24 cellular contexts compared by ENCODE assay signal in genomic region chrY:7923476-7924017, GRCh38.
DNase-seq lines count a peak whose midpoint lies in the region; ATAC-seq lines count a peak whose summit lies in the region.
"Had no signal": no experiment of that assay in that cellular context is flagged by ENCODE, and none has a peak within 500 bp of the region (broad histone marks: within the 10 kb centered on the region; RNA-seq: fewer than 3 reads in every experiment).

No MANE protein-coding gene starts in this region.

- no peaks in the 10 kb centered on the region for H3K4me1 Mint-ChIP-seq in activated T-cell treated with anti-CD3 and anti-CD28 coated beads, Interleukin-2, amount 50 U/mL, for 72 hours (ENCODE audit: low read depth)
- H3K4me1 Mint-ChIP-seq in activated naive CD8-positive, alpha-beta T cell treated with anti-CD3 and anti-CD28 coated beads, Interleukin-2, amount 50 U/mL, for 24 hours, result no peaks in the 10 kb centered on the region
- H3K4me1 Mint-ChIP-seq in activated naive CD8-positive, alpha-beta T cell treated with anti-CD3 and anti-CD28 coated beads for 36 hours, result no peaks in the 10 kb centered on the region
- H3K4me1 Mint-ChIP-seq in activated T-helper 17 cell treated with anti-CD3 and anti-CD28 coated beads, Interleukin-2, amount 50 U/mL, for 72 hours, result peaks cover 5% of the 10 kb centered on the region
- H3K4me1 Mint-ChIP-seq: CD14-positive monocyte; CD8-positive, alpha-beta memory T cell had no signal

- no peaks in the 10 kb centered on the region for H3K36me3 Mint-ChIP-seq in activated T-cell treated with anti-CD3 and anti-CD28 coated beads, Interleukin-2, amount 50 U/mL, for 72 hours (ENCODE audit: insufficient read depth in 2 of 2)
- no peaks in the 10 kb centered on the region for H3K36me3 Mint-ChIP-seq in activated naive CD8-positive, alpha-beta T cell treated with anti-CD3 and anti-CD28 coated beads, Interleukin-2, amount 50 U/mL, for 24 hours (ENCODE audit: low read depth)
- H3K36me3 Mint-ChIP-seq in activated naive CD8-positive, alpha-beta T cell treated with anti-CD3 and anti-CD28 coated beads for 36 hours, result no peaks in the 10 kb centered on the region
- H3K36me3 Mint-ChIP-seq in activated T-helper 17 cell treated with anti-CD3 and anti-CD28 coated beads, Interleukin-2, amount 50 U/mL, for 72 hours (ENCODE audit: low read depth), result no peaks in the 10 kb centered on the region
- H3K36me3 Mint-ChIP-seq: CD14-positive monocyte; CD8-positive, alpha-beta memory T cell had no signal

- H3K4me3 Mint-ChIP-seq in activated T-cell treated with anti-CD3 and anti-CD28 coated beads, Interleukin-2, amount 50 U/mL, for 72 hours, result no peak overlapping the region
- H3K4me3 Mint-ChIP-seq in activated naive CD8-positive, alpha-beta T cell treated with anti-CD3 and anti-CD28 coated beads, Interleukin-2, amount 50 U/mL, for 24 hours, result no peak overlapping the region
- no peak overlapping the region for H3K4me3 Mint-ChIP-seq in activated naive CD8-positive, alpha-beta T cell treated with anti-CD3 and anti-CD28 coated beads for 36 hours
- no peak overlapping the region for H3K4me3 Mint-ChIP-seq in activated T-helper 17 cell treated with anti-CD3 and anti-CD28 coated beads, Interleukin-2, amount 50 U/mL, for 72 hours
- H3K4me3 Mint-ChIP-seq: CD14-positive monocyte; CD4-positive, alpha-beta T cell; CD8-positive, alpha-beta memory T cell had no signal

- H3K27me3 Mint-ChIP-seq in activated T-cell treated with anti-CD3 and anti-CD28 coated beads, Interleukin-2, amount 50 U/mL, for 72 hours (ENCODE audit: low read depth), result no peaks in the 10 kb centered on the region
- no peaks in the 10 kb centered on the region for H3K27me3 Mint-ChIP-seq in activated naive CD8-positive, alpha-beta T cell treated with anti-CD3 and anti-CD28 coated beads, Interleukin-2, amount 50 U/mL, for 24 hours
- H3K27me3 Mint-ChIP-seq in activated naive CD8-positive, alpha-beta T cell treated with anti-CD3 and anti-CD28 coated beads for 36 hours, result no peaks in the 10 kb centered on the region
- H3K27me3 Mint-ChIP-seq in activated T-helper 17 cell treated with anti-CD3 and anti-CD28 coated beads, Interleukin-2, amount 50 U/mL, for 72 hours, result no peaks in the 10 kb centered on the region
- H3K27me3 Mint-ChIP-seq: CD4-positive, alpha-beta T cell; CD8-positive, alpha-beta memory T cell had no signal

- peak in 1 of 2 donors; percentile 89 for ATAC-seq in activated T-cell treated with anti-CD3 and anti-CD28 coated beads, Interleukin-2, amount 50 U/mL, for 72 hours (replicated peaks in 1 of 2)
- ATAC-seq in activated naive CD8-positive, alpha-beta T cell treated with anti-CD3 and anti-CD28 coated beads, Interleukin-2, amount 50 U/mL, for 24 hours, result peak; percentile 43
- peak; percentile 82 for ATAC-seq in activated T-helper 17 cell treated with anti-CD3 and anti-CD28 coated beads, Interleukin-2, amount 50 U/mL, for 72 hours (replicated peaks)
- ATAC-seq in HG03108 (IDR thresholded peaks at IDR 0.05; ENCODE audit: unreplicated experiment), result no peak
- ATAC-seq: A549, GM12878 had no signal

- H3K9me3 Mint-ChIP-seq in activated T-cell treated with anti-CD3 and anti-CD28 coated beads, Interleukin-2, amount 50 U/mL, for 72 hours, result peaks cover 0 to 2% of the 10 kb centered on the region in 2 donors
- no peaks in the 10 kb centered on the region for H3K9me3 Mint-ChIP-seq in activated naive CD8-positive, alpha-beta T cell treated with anti-CD3 and anti-CD28 coated beads, Interleukin-2, amount 50 U/mL, for 24 hours
- H3K9me3 Mint-ChIP-seq in activated naive CD8-positive, alpha-beta T cell treated with anti-CD3 and anti-CD28 coated beads for 36 hours, result no peaks in the 10 kb centered on the region
- H3K9me3 Mint-ChIP-seq in activated T-helper 17 cell treated with anti-CD3 and anti-CD28 coated beads, Interleukin-2, amount 50 U/mL, for 72 hours, result no peaks in the 10 kb centered on the region
- H3K9me3 Mint-ChIP-seq: CD14-positive monocyte; CD4-positive, alpha-beta T cell; CD8-positive, alpha-beta memory T cell had no signal

- peak; percentile 2 for DNase-seq in activated CD4-positive, alpha-beta T cell treated with anti-CD3 and anti-CD28 coated beads for 48 hours
- no peak for DNase-seq in activated CD4-positive, alpha-beta T cell treated with anti-CD3 and anti-CD28 coated beads, Interleukin-2, amount 50 U/mL, for 48 hours
- DNase-seq in activated T-cell treated with anti-CD3 and anti-CD28 coated beads, Interleukin-2, amount 50 U/mL, for 72 hours, result peak in 1 of 2 donors; percentile 29
- DNase-seq in activated T-cell treated with anti-CD3 and anti-CD28 coated beads, Interleukin-2, amount 50 U/mL, for 1 hour, result no peak
- no peak for DNase-seq in activated naive CD8-positive, alpha-beta T cell treated with anti-CD3 and anti-CD28 coated beads, Interleukin-2, amount 50 U/mL, for 24 hours
- no peak for DNase-seq in activated naive CD8-positive, alpha-beta T cell treated with anti-CD3 and anti-CD28 coated beads for 36 hours
- DNase-seq: 8988T; ACHN; AML-193; BE2C; CD4-positive, alpha-beta T cell; CD8-positive, alpha-beta memory T cell; DMS 273 treated with DMSO at 0.1 percent for 48 hours; DMS79; EL; GDM1; GM23248; H7; HCEC 1CT had no signal

- H3K27ac Mint-ChIP-seq in activated T-cell treated with anti-CD3 and anti-CD28 coated beads, Interleukin-2, amount 50 U/mL, for 72 hours, result peak overlapping the region; percentile 55
- no peak overlapping the region for H3K27ac Mint-ChIP-seq in activated naive CD8-positive, alpha-beta T cell treated with anti-CD3 and anti-CD28 coated beads, Interleukin-2, amount 50 U/mL, for 24 hours
- H3K27ac Mint-ChIP-seq in activated naive CD8-positive, alpha-beta T cell treated with anti-CD3 and anti-CD28 coated beads for 36 hours, result no peak overlapping the region
- peak overlapping the region; percentile 93 for H3K27ac Mint-ChIP-seq in activated T-helper 17 cell treated with anti-CD3 and anti-CD28 coated beads, Interleukin-2, amount 50 U/mL, for 72 hours
- H3K27ac Mint-ChIP-seq: CD14-positive monocyte; CD4-positive, alpha-beta T cell; CD8-positive, alpha-beta memory T cell had no signal

Comparison
In these comparisons a context has a peak if more than half of its experiments do, and no peak if none do; other contexts are left out.
1. H3K27ac Mint-ChIP-seq: peak in activated T-cell treated with anti-CD3 and anti-CD28 coated beads, Interleukin-2, amount 50 U/mL, for 72 hours (single experiment) and activated T-helper 17 cell treated with anti-CD3 and anti-CD28 coated beads, Interleukin-2, amount 50 U/mL, for 72 hours (single experiment); none in activated naive CD8-positive, alpha-beta T cell treated with anti-CD3 and anti-CD28 coated beads, Interleukin-2, amount 50 U/mL, for 24 hours (single experiment) and activated naive CD8-positive, alpha-beta T cell treated with anti-CD3 and anti-CD28 coated beads for 36 hours (single experiment).